Comparison of ENCODE assay signal across 17 cellular contexts in the genomic region with DNA sequence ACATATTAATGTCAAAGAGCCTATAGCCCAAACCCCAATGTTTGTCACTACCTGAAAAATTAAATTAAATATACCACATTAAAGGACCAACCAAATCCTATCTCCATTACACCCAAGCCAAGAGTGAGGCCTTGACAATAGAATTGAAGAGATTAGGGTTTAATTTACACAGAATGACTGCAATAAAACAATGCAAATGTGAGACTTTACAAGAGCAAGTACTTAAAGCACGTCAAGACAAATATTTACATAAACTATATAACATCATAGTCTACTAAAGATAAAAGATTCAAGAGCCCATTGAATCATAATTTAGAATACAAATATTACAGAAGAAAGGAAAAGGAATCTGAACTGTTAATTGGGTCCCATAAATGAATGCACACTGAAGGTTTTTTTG.
A peak's percentile ranks its signal among the peaks of the same experiment; 100 is the strongest.
DNase-seq lines count a peak whose midpoint lies in the region; ATAC-seq and TF ChIP-seq lines count a peak whose summit lies in the region.
"Had no signal": no experiment of that assay in that cellular context is flagged by ENCODE, and none has a peak within 500 bp of the region (broad histone marks: within the 10 kb centered on the region; RNA-seq: fewer than 3 reads in every experiment).

No MANE protein-coding gene starts in this region.

- peaks cover 3% of the 10 kb centered on the region; the same call in 1 of the 2 replicates for H3F3A ChIP-seq in MM.1S (ENCODE audit: insufficient read depth, low read length)

- BruUV-seq in OCI-LY7 (replicated peaks; lab: Mats Ljungman, UMichigan), result no TSS peak

- H2AFZ ChIP-seq in MM.1S (ENCODE audit: low read length), result no peak overlapping the region
- no peak overlapping the region; the same call in 1 of the 2 replicates for H2AFZ ChIP-seq in OCI-LY7 (ENCODE audit: low read length)
- H2AFZ ChIP-seq: GM23338 had no signal

- H3K4me1 ChIP-seq in MM.1S (ENCODE audit: low read length) (0 out of 2 replicates have a peak, but pooled peaks cover 3% of the 10 kb centered on the region), OCI-LY7 (ENCODE audit: insufficient read depth, low read length, poor library complexity, severe bottlenecking) (peaks cover 74% of the 10 kb centered on the region)

- H4K20me1 ChIP-seq in MM.1S (ENCODE audit: insufficient read depth, low read length) (no peaks in the 10 kb centered on the region), OCI-LY7 (ENCODE audit: insufficient read depth, low read length) (0 out of 2 replicates have a peak, but pooled peaks cover 4% of the 10 kb centered on the region)

- no peak overlapping the region for H3K4me3 ChIP-seq in MM.1S (ENCODE audit: low read length)
- H3K4me3 ChIP-seq in OCI-LY7 (ENCODE audit: low read depth, low read length, poor library complexity, severe bottlenecking), result peak overlapping the region; percentile 52
- H3K4me3 ChIP-seq: A549, GM12878, GM23338 had no signal

- CTCF ChIA-PET in OCI-LY7 (lab: Charles Lee; ENCODE audit: unreplicated experiment), result no interaction called here

- H3K9me3 ChIP-seq in MM.1S (replicated peaks; ENCODE audit: insufficient read depth, low read length) (no peaks in the 10 kb centered on the region), OCI-LY7 (ENCODE audit: low read length) (no peaks in the 10 kb centered on the region)
- H3K9me3 ChIP-seq: A549, BE2C had no signal

- intact Hi-C loops in OCI-LY7 (cut with micrococcal nuclease; ENCODE audit: unreplicated experiment), result no loop called here

- H3K9me2 ChIP-seq in MM.1S (replicated peaks; ENCODE audit: insufficient read depth, low read length), result no peaks in the 10 kb centered on the region
- H3K9me2 ChIP-seq in OCI-LY7 (ENCODE audit: insufficient read depth, low read length), result no peaks in the 10 kb centered on the region

- H3K27ac ChIP-seq in MM.1S (ENCODE audit: low read length) (peak overlapping the region; percentile 2; the same call in 1 of the 2 replicates), OCI-LY7 (ENCODE audit: low read depth, low read length, poor library complexity, severe bottlenecking) (no peak overlapping the region)
- H3K27ac ChIP-seq: A549, C4-2B had no signal

- no peak for TF ChIP-seq CTCF in MM.1S (IDR thresholded peaks at IDR 0.05; ENCODE audit: low read length)
- TF ChIP-seq CTCF in OCI-LY7 (conservative IDR thresholded peaks at IDR 0.05; ENCODE audit: low read length), result no peak

- in situ Hi-C loops in KBM-7 (cut with MboI; ENCODE audit: low pct_unique_long_range_greater_than_20kb, low sequenced_read_pairs), result no loop called here

- H3K4me2 ChIP-seq in MM.1S (ENCODE audit: low read depth, low read length) (peak overlapping the region; percentile 5; the same call in 1 of the 2 replicates), OCI-LY7 (ENCODE audit: low read length) (peak overlapping the region; percentile 55)
- H3K4me2 ChIP-seq: A549, GM23338 had no signal

- H3K36me3 ChIP-seq in MM.1S (replicated peaks; ENCODE audit: insufficient read depth, low read length), result no peaks in the 10 kb centered on the region
- H3K36me3 ChIP-seq in OCI-LY7 (ENCODE audit: insufficient read depth, low read length), result no peaks in the 10 kb centered on the region

- ATAC-seq in HG02884 (IDR thresholded peaks at IDR 0.05; ENCODE audit: unreplicated experiment) (no peak), HG03025 (IDR thresholded peaks at IDR 0.05; ENCODE audit: low FRiP score, unreplicated experiment) (no peak)
- ATAC-seq: A549; CD8-positive, alpha-beta T cell; GM12878; GM23338; HepG2 had no signal

- no peak for DNase-seq in MM.1S
- peak; percentile 53 for DNase-seq in NCI-H69 (lab: John Stamatoyannopoulos, UW)
- no peak for DNase-seq in OCI-LY7 (ENCODE audit: low spot score)
- DNase-seq in KBM-7, result no peak
- no peak for DNase-seq in DMS79 (lab: John Stamatoyannopoulos, UW)
- DNase-seq: BE2C; CD8-positive, alpha-beta T cell; COR-L47; DMS153; H7 had no signal

- H3K79me2 ChIP-seq in MM.1S (ENCODE audit: low read length) (peaks cover 96% of the 10 kb centered on the region), OCI-LY7 (ENCODE audit: insufficient read depth, low read depth, low read length) (peaks cover 22% of the 10 kb centered on the region; the same call in 1 of the 2 replicates)

- H3K27me3 ChIP-seq in MM.1S (replicated peaks; ENCODE audit: insufficient read depth, low read length), result no peaks in the 10 kb centered on the region
- H3K27me3 ChIP-seq: BE2C had no signal

- no peak overlapping the region for H3K9ac ChIP-seq in MM.1S (ENCODE audit: low read length)

- POLR2A ChIA-PET in OCI-LY7 (lab: Charles Lee), result no interaction called here
